In genomic region chr4:53582194-53582593, GRCh38 we compare ENCODE assay signal across 1 cellular context.
TF ChIP-seq lines count a peak whose summit lies in the region.

No MANE protein-coding gene starts in this region.

TF ChIP-seq in HepG2, 621 proteins besides CTCF, POLR2A, EP300 and RAD21 (continued from another document and continues in another):
- TF ChIP-seq ZNF512B (CRISPR knock-in tag; IDR thresholded peaks at IDR 0.05; ENCODE audit: borderline replicate concordance) (no peak), JUND (CRISPR knock-in tag; IDR thresholded peaks at IDR 0.05) (no peak), CEBPZ (IDR thresholded peaks at IDR 0.05; ENCODE audit: low read length) (no peak), FOXJ3 (CRISPR knock-in tag; IDR thresholded peaks at IDR 0.05; ENCODE audit: borderline replicate concordance) (0 out of 2 replicates have a peak, but pooled peaks have one; percentile 49), DPF2 (CRISPR knock-in tag; IDR thresholded peaks at IDR 0.05; ENCODE audit: borderline replicate concordance, low read depth) (peak; percentile 78; the same call in 1 of the 2 replicates), ZNF879 (CRISPR knock-in tag; IDR thresholded peaks at IDR 0.05) (no peak), POGZ (CRISPR knock-in tag; IDR thresholded peaks at IDR 0.05) (peak; percentile 46; the same call in 1 of the 2 replicates), ZBTB44 (CRISPR knock-in tag; IDR thresholded peaks at IDR 0.05) (no peak), ZFP41 (CRISPR knock-in tag; IDR thresholded peaks at IDR 0.05; ENCODE audit: borderline replicate concordance) (no peak), ZNF720 (CRISPR knock-in tag; IDR thresholded peaks at IDR 0.05) (no peak), HCFC1 (IDR thresholded peaks at IDR 0.05; ENCODE audit: low read depth, low read length) (no peak), AHDC1 (CRISPR knock-in tag; IDR thresholded peaks at IDR 0.05; ENCODE audit: borderline replicate concordance) (peak; percentile 90), PRPF4 (IDR thresholded peaks at IDR 0.05; ENCODE audit: low read depth, low read length, poor library complexity, severe bottlenecking) (no peak), ZNF761 (CRISPR knock-in tag; conservative IDR thresholded peaks at IDR 0.05) (no peak), ZNF737 (CRISPR knock-in tag; IDR thresholded peaks at IDR 0.05; ENCODE audit: borderline replicate concordance) (no peak), ZNF253 (CRISPR knock-in tag; IDR thresholded peaks at IDR 0.05; ENCODE audit: borderline replicate concordance) (no peak), MAFF (IDR thresholded peaks at IDR 0.05; ENCODE audit: low read depth, low read length) (no peak), HMG20A (CRISPR knock-in tag; IDR thresholded peaks at IDR 0.05; ENCODE audit: borderline replicate concordance) (no peak), ZNF652 (CRISPR knock-in tag; IDR thresholded peaks at IDR 0.05; ENCODE audit: borderline replicate concordance, low read depth) (no peak), SRSF9 (IDR thresholded peaks at IDR 0.05; ENCODE audit: borderline replicate concordance, insufficient read depth, low read depth, low read length, poor library complexity, severe bottlenecking) (no peak), STAT6 (CRISPR knock-in tag; IDR thresholded peaks at IDR 0.05; ENCODE audit: borderline replicate concordance) (no peak), ZBTB25 (CRISPR knock-in tag; IDR thresholded peaks at IDR 0.05) (no peak), ZNF44 (CRISPR knock-in tag; IDR thresholded peaks at IDR 0.05) (no peak), SMAD9 (CRISPR knock-in tag; IDR thresholded peaks at IDR 0.05) (no peak), DMAP1 (CRISPR knock-in tag; IDR thresholded peaks at IDR 0.05) (no peak), ZFYVE20 (CRISPR knock-in tag; IDR thresholded peaks at IDR 0.05; ENCODE audit: borderline replicate concordance, low read depth) (no peak), ETV5 (CRISPR knock-in tag; IDR thresholded peaks at IDR 0.05; ENCODE audit: borderline replicate concordance) (peak; percentile 81; the same call in 1 of the 2 replicates), ZNF614 (CRISPR knock-in tag; IDR thresholded peaks at IDR 0.05; ENCODE audit: borderline replicate concordance) (0 out of 2 replicates have a peak, but pooled peaks have one; percentile 41), NONO (IDR thresholded peaks at IDR 0.05) (no peak), NONO (CRISPR knock-in tag; conservative IDR thresholded peaks at IDR 0.05) (no peak), ZNF569 (CRISPR knock-in tag; IDR thresholded peaks at IDR 0.05; ENCODE audit: borderline replicate concordance) (no peak), THAP8 (CRISPR knock-in tag; IDR thresholded peaks at IDR 0.05; ENCODE audit: borderline replicate concordance) (no peak), ZNF30 (CRISPR knock-in tag; IDR thresholded peaks at IDR 0.05) (no peak), ZNF12 (CRISPR knock-in tag; IDR thresholded peaks at IDR 0.05) (no peak), SRSF1 (optimal IDR thresholded peaks at IDR 0.05; ENCODE audit: low read depth, low read length) (no peak), SNAI1 (CRISPR knock-in tag; IDR thresholded peaks at IDR 0.05; ENCODE audit: borderline replicate concordance) (no peak), ZNF709 (CRISPR knock-in tag; IDR thresholded peaks at IDR 0.05) (no peak), ZFP82 (CRISPR knock-in tag; IDR thresholded peaks at IDR 0.05; ENCODE audit: borderline replicate concordance) (no peak), TBX2 (CRISPR knock-in tag; IDR thresholded peaks at IDR 0.05; ENCODE audit: borderline replicate concordance) (peak; percentile 62; the same call in 1 of the 2 replicates), NFKBIZ (CRISPR knock-in tag; IDR thresholded peaks at IDR 0.05) (no peak), TGIF2 (CRISPR knock-in tag; IDR thresholded peaks at IDR 0.05) (no peak), YEATS2 (CRISPR knock-in tag; IDR thresholded peaks at IDR 0.05; ENCODE audit: borderline replicate concordance) (no peak), ZNF740 (CRISPR knock-in tag; IDR thresholded peaks at IDR 0.05) (no peak), ELF4 (CRISPR knock-in tag; IDR thresholded peaks at IDR 0.05; ENCODE audit: borderline replicate concordance) (no peak), AGO2 (optimal IDR thresholded peaks at IDR 0.05; ENCODE audit: low read depth, low read length) (no peak), SALL1 (CRISPR knock-in tag; IDR thresholded peaks at IDR 0.05) (peak; percentile 62; the same call in 1 of the 2 replicates)
- TF ChIP-seq, protein P1, sequence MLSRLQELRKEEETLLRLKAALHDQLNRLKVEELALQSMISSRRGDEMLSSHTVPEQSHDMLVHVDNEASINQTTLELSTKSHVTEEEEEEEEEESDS (CRISPR knock-in tag; IDR thresholded peaks at IDR 0.05; ENCODE audit: borderline replicate concordance): no peak
- TF ChIP-seq, protein P2, sequence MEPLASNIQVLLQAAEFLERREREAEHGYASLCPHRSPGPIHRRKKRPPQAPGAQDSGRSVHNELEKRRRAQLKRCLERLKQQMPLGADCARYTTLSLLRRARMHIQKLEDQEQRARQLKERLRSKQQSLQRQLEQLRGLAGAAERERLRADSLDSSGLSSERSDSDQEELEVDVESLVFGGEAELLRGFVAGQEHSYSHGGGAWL (CRISPR knock-in tag; IDR thresholded peaks at IDR 0.05): no peak
